1 cellular context compared by ENCODE assay signal in the genomic region with DNA sequence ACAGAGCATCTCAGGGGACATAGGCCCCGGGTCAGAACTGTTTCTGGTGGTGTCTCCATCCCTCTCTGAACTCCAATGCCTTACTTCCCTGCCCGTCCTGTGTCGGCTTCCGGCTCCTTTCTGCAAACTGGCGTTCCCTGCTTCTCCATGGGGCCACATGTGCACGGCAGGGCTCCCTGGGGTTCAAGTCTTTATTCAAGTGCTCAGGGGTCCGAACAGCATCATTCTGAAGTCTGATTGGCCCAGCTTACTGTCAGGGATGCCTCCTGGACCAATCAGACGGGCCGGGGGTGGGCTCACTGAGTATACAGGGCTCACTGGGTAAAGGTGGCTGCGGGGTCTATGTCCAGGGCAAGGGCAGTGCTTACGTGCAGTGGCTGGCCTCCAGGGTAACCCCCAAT.
TF ChIP-seq lines count a peak whose summit lies in the region.

No MANE protein-coding gene starts in this region.

TF ChIP-seq in GM23338, 12 proteins besides CTCF, POLR2A, EP300 and RAD21 (continued from another document):
- TF ChIP-seq, protein P1, sequence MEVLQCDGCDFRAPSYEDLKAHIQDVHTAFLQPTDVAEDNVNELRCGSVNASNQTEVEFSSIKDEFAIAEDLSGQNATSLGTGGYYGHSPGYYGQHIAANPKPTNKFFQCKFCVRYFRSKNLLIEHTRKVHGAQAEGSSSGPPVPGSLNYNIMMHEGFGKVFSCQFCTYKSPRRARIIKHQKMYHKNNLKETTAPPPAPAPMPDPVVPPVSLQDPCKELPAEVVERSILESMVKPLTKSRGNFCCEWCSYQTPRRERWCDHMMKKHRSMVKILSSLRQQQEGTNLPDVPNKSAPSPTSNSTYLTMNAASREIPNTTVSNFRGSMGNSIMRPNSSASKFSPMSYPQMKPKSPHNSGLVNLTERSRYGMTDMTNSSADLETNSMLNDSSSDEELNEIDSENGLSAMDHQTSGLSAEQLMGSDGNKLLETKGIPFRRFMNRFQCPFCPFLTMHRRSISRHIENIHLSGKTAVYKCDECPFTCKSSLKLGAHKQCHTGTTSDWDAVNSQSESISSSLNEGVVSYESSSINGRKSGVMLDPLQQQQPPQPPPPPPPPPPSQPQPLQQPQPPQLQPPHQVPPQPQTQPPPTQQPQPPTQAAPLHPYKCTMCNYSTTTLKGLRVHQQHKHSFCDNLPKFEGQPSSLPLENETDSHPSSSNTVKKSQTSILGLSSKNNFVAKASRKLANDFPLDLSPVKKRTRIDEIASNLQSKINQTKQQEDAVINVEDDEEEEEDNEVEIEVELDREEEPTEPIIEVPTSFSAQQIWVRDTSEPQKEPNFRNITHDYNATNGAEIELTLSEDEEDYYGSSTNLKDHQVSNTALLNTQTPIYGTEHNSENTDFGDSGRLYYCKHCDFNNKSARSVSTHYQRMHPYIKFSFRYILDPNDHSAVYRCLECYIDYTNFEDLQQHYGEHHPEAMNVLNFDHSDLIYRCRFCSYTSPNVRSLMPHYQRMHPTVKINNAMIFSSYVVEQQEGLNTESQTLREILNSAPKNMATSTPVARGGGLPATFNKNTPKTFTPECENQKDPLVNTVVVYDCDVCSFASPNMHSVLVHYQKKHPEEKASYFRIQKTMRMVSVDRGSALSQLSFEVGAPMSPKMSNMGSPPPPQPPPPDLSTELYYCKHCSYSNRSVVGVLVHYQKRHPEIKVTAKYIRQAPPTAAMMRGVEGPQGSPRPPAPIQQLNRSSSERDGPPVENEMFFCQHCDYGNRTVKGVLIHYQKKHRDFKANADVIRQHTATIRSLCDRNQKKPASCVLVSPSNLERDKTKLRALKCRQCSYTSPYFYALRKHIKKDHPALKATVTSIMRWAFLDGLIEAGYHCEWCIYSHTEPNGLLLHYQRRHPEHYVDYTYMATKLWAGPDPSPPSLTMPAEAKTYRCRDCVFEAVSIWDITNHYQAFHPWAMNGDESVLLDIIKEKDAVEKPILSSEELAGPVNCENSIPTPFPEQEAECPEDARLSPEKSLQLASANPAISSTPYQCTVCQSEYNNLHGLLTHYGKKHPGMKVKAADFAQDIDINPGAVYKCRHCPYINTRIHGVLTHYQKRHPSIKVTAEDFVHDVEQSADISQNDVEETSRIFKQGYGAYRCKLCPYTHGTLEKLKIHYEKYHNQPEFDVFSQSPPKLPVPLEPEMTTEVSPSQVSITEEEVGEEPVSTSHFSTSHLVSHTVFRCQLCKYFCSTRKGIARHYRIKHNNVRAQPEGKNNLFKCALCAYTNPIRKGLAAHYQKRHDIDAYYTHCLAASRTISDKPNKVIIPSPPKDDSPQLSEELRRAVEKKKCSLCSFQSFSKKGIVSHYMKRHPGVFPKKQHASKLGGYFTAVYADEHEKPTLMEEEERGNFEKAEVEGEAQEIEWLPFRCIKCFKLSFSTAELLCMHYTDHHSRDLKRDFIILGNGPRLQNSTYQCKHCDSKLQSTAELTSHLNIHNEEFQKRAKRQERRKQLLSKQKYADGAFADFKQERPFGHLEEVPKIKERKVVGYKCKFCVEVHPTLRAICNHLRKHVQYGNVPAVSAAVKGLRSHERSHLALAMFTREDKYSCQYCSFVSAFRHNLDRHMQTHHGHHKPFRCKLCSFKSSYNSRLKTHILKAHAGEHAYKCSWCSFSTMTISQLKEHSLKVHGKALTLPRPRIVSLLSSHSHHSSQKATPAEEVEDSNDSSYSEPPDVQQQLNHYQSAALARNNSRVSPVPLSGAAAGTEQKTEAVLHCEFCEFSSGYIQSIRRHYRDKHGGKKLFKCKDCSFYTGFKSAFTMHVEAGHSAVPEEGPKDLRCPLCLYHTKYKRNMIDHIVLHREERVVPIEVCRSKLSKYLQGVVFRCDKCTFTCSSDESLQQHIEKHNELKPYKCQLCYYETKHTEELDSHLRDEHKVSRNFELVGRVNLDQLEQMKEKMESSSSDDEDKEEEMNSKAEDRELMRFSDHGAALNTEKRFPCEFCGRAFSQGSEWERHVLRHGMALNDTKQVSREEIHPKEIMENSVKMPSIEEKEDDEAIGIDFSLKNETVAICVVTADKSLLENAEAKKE (CRISPR knock-in tag; IDR thresholded peaks at IDR 0.05), result no peak
- TF ChIP-seq STAT1 (IDR thresholded peaks at IDR 0.05; ENCODE audit: unreplicated experiment), result no peak
- no peak for TF ChIP-seq ZNF331 (CRISPR knock-in tag; IDR thresholded peaks at IDR 0.05; ENCODE audit: low read depth)
- TF ChIP-seq EZH2phosphoT487 (IDR thresholded peaks at IDR 0.05; ENCODE audit: unreplicated experiment), result no peak
- TF ChIP-seq ZNF114 (CRISPR knock-in tag; IDR thresholded peaks at IDR 0.05), result no peak
- TF ChIP-seq, protein P2, sequence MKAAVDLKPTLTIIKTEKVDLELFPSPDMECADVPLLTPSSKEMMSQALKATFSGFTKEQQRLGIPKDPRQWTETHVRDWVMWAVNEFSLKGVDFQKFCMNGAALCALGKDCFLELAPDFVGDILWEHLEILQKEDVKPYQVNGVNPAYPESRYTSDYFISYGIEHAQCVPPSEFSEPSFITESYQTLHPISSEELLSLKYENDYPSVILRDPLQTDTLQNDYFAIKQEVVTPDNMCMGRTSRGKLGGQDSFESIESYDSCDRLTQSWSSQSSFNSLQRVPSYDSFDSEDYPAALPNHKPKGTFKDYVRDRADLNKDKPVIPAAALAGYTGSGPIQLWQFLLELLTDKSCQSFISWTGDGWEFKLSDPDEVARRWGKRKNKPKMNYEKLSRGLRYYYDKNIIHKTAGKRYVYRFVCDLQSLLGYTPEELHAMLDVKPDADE (IDR thresholded peaks at IDR 0.05), result no peak
TF ChIP-seq in GM23338: peak in this region for 0.
